8 cellular contexts compared by ENCODE assay signal in the genomic region with DNA sequence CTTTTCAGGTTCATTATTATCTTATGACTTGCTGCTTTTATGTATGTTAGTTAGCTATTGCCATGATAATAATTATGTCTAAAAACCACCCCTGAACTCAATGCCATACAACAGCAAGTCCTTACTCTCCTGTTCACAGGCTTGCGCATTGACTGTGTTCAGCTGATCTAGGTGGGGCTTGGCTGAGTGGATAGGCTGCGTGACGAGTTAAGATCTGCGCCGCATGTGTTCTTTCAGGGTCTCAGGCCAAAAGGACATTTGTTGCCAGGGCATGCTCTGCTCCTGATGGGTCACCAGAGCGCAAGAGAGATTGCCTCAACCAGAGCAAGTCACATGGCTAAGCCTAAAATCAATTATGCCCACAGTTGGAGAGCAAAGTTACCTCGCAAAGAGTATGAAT. TPM values are rescaled to one million over a fixed set of nuclear protein-coding genes. Genes with fewer than 3 reads are reported as not detected.
DNase-seq lines count a peak whose midpoint lies in the region; ATAC-seq and TF ChIP-seq lines count a peak whose summit lies in the region.

No MANE protein-coding gene starts in this region.

- H3K4me3 ChIP-seq in AG09309 (ENCODE audit: control insufficient read depth, low read depth, low read length), result peak overlapping the region; percentile 88
- peak overlapping the region; percentile 63 for H3K4me3 ChIP-seq in HFF-Myc (replicated peaks; ENCODE audit: low read depth, low read length)
- H3K4me3 ChIP-seq in astrocyte of the spinal cord (ENCODE audit: low read depth, low read length), result peak overlapping the region; percentile 71
- peak overlapping the region; percentile 72 to 89 for H3K4me3 ChIP-seq in left lung
- H3K4me3 ChIP-seq in thymus (ENCODE audit: low read length), result peak overlapping the region; percentile 74

- H3K27ac ChIP-seq in left lung (no peak overlapping the region), thymus (ENCODE audit: low read depth) (no peak overlapping the region)

- DNase-seq in AG09309 (ENCODE audit: low read depth), result no peak
- peak; percentile 1 for DNase-seq in HFF-Myc (ENCODE audit: extremely low read depth, low read depth)
- peak; percentile 36 for DNase-seq in astrocyte of the spinal cord (ENCODE audit: low read depth, low spot score)
- no peak for DNase-seq in left lung
- DNase-seq in NCI-H1048 (lab: John Stamatoyannopoulos, UW), result no peak

- H3K9me3 ChIP-seq in left lung (peaks cover 0 to 41% of the 10 kb centered on the region in 2 donors), thymus (ENCODE audit: control insufficient read depth) (no peaks in the 10 kb centered on the region)

- H3K4me1 ChIP-seq in left lung, result peaks cover 8 to 15% of the 10 kb centered on the region in 2 donors
- H3K4me1 ChIP-seq in thymus (ENCODE audit: control insufficient read depth, insufficient read depth, low read length), result peaks cover 5% of the 10 kb centered on the region

- in situ Hi-C loops in astrocyte of the spinal cord (cut with HindIII; ENCODE audit: low sequenced_read_pairs), result no loop called here

- intact Hi-C loops in left lung (cut with DNase I), result no loop called here

- TF ChIP-seq CTCF in AG09309 (IDR thresholded peaks at IDR 0.05; ENCODE audit: control insufficient read depth, insufficient read depth, low read depth, low read length, missing control alignments) (no peak), HFF-Myc (IDR thresholded peaks at IDR 0.05; ENCODE audit: low read depth, low read length, missing control alignments) (no peak), astrocyte of the spinal cord (IDR thresholded peaks at IDR 0.05; ENCODE audit: low read depth, low read length) (no peak), left lung (IDR thresholded peaks at IDR 0.05) (no peak)

- 85% methylated on average over 7 of the region's 7 CpGs for WGBS in thymus

- H3K27me3 ChIP-seq in left lung (no peaks in the 10 kb centered on the region), thymus (ENCODE audit: control insufficient read depth, insufficient read depth) (no peaks in the 10 kb centered on the region)

- no peak for ATAC-seq in left lung
- no peak for ATAC-seq in HG02763 (IDR thresholded peaks at IDR 0.05; ENCODE audit: unreplicated experiment)
- no peak for ATAC-seq in GM21381 (IDR thresholded peaks at IDR 0.05; ENCODE audit: unreplicated experiment)

- H3K36me3 ChIP-seq in left lung (peaks cover 0 to 48% of the 10 kb centered on the region in 2 donors), thymus (ENCODE audit: control insufficient read depth, insufficient read depth) (peaks cover 6% of the 10 kb centered on the region)

RNA-seq across cellular contexts. Expression of a gene that starts 0.9 kb away (rescaled TPM):
- total RNA-seq in left lung, result 1 to 10 TPM; 7.1 to 9.3 TPM
- polyA plus RNA-seq in thymus, result 6.4 TPM

RNA-seq across cellular contexts. Expression of a gene that starts 0.9 kb away (rescaled TPM):
- total RNA-seq in left lung, result 1 to 10 TPM; 2.4 to 2.9 TPM
- polyA plus RNA-seq in thymus, result 2.2 TPM

Comparison
In these comparisons a context has a peak if more than half of its experiments do, and no peak if none do; other contexts are left out.
1. DNase-seq: peak in HFF-Myc (single experiment) and astrocyte of the spinal cord (single experiment); none in AG09309 (single experiment), left lung (0 of 2) and NCI-H1048 (single experiment).
2. Peak in every context shown above with its lines, with median percentiles within 50 percentile points of each other: H3K4me3 ChIP-seq.